Comparison of ENCODE assay signal across 24 cellular contexts in genomic region chr17:75507712-75508111, GRCh38. TPM values are rescaled to one million over a fixed set of nuclear protein-coding genes. Genes with fewer than 3 reads are reported as not detected.
DNase-seq lines count a peak whose midpoint lies in the region; ATAC-seq and TF ChIP-seq lines count a peak whose summit lies in the region.
"Had no signal": no experiment of that assay in that cellular context is flagged by ENCODE, and none has a peak within 500 bp of the region (broad histone marks: within the 10 kb centered on the region; RNA-seq: fewer than 3 reads in every experiment).

No MANE protein-coding gene starts in this region.

- ATAC-seq in heart right ventricle = no peak
- no peak for ATAC-seq in right cardiac atrium
- no peak for ATAC-seq in upper lobe of right lung
- ATAC-seq: activated CD8-positive, alpha-beta T cell treated with anti-CD3 and anti-CD28 coated beads, Interleukin-2, amount 10 ng/mL, durations not matched to agents 7 days and 5 days; activated T-cell treated with anti-CD3 and anti-CD28 coated beads, Interleukin-2, amount 50 U/mL, for 72 hours; foreskin keratinocyte; GM23338 had no signal

- no peaks in the 10 kb centered on the region for H3K9me3 ChIP-seq in heart right ventricle
- H3K9me3 ChIP-seq in right cardiac atrium (ENCODE audit: control insufficient read depth, low read length) = no peaks in the 10 kb centered on the region
- no peaks in the 10 kb centered on the region for H3K9me3 ChIP-seq in upper lobe of right lung
- H3K9me3 ChIP-seq: A549, SJCRH30 had no signal

- no peak overlapping the region for H3K4me3 ChIP-seq in heart right ventricle
- H3K4me3 ChIP-seq in right cardiac atrium (ENCODE audit: low read length) = no peak overlapping the region
- H3K4me3 ChIP-seq in rectal smooth muscle tissue (ENCODE audit: low read length) = no peak overlapping the region
- H3K4me3 ChIP-seq in upper lobe of right lung = no peak overlapping the region
- H3K4me3 ChIP-seq: A549, GM23338, neural progenitor cell, SJCRH30 had no signal

- H3K4me1 ChIP-seq in heart right ventricle (peaks cover 30 to 59% (median 43%) of the 10 kb centered on the region in 9 donors), right cardiac atrium (ENCODE audit: control insufficient read depth, insufficient read depth, low read length) (peaks cover 13% of the 10 kb centered on the region), rectal smooth muscle tissue (ENCODE audit: control insufficient read depth, insufficient read depth, low read length) (peaks cover 8% of the 10 kb centered on the region), upper lobe of right lung (peaks cover 24% of the 10 kb centered on the region)
- H3K4me1 ChIP-seq: neural progenitor cell had no signal

- 81 to 82% methylated on average over 12 of the region's 12 CpGs for WGBS in heart right ventricle, 2 donors
- 74% methylated on average over 12 of the region's 12 CpGs for WGBS in right cardiac atrium

- H3K27ac ChIP-seq in heart right ventricle (peak overlapping the region; percentile 14 to 98 (median 92)), right cardiac atrium (ENCODE audit: low read length) (no peak overlapping the region), rectal smooth muscle tissue (ENCODE audit: low read depth, low read length) (peak overlapping the region; percentile 7), upper lobe of right lung (peak overlapping the region; percentile 67)
- H3K27ac ChIP-seq: foreskin keratinocyte, neural progenitor cell, SJCRH30 had no signal

- H3K36me3 ChIP-seq in heart right ventricle = peaks cover 0 to 100% (median 15%) of the 10 kb centered on the region in 9 donors
- H3K36me3 ChIP-seq in rectal smooth muscle tissue (ENCODE audit: control insufficient read depth, insufficient read depth, low read length) = peaks cover 20% of the 10 kb centered on the region
- H3K36me3 ChIP-seq in upper lobe of right lung = peaks cover 22% of the 10 kb centered on the region
- H3K36me3 ChIP-seq: neural progenitor cell had no signal

- TF ChIP-seq CTCF in heart right ventricle (IDR thresholded peaks at IDR 0.05) (no peak), upper lobe of right lung (IDR thresholded peaks at IDR 0.05) (no peak), GM20000 (IDR thresholded peaks at IDR 0.05; ENCODE audit: extremely low read depth, missing control alignments) (no peak)

- H3K27me3 ChIP-seq in heart right ventricle (no peaks in the 10 kb centered on the region), right cardiac atrium (ENCODE audit: control insufficient read depth, insufficient read depth) (no peaks in the 10 kb centered on the region), rectal smooth muscle tissue (ENCODE audit: control insufficient read depth, insufficient read depth, low read length) (no peaks in the 10 kb centered on the region), upper lobe of right lung (no peaks in the 10 kb centered on the region)
- H3K27me3 ChIP-seq: foreskin keratinocyte, neural progenitor cell, SJCRH30 had no signal

- DNase-seq in heart right ventricle (no peak), right cardiac atrium (no peak), inferior parietal cortex (ENCODE audit: extremely low spot score) (peak; percentile 71), upper lobe of right lung (no peak), HuH-7 (ENCODE audit: low spot score) (no peak), cerebellar nuclear complex (lab: John Stamatoyannopoulos, UW) (no peak), GM20000 (ENCODE audit: low spot score) (no peak)
- DNase-seq: activated B cell treated with CpG ODN at 0.5 μM for 24 hours; activated CD8-positive, alpha-beta T cell treated with anti-CD3 and anti-CD28 coated beads, Interleukin-2, amount 10 ng/mL, durations not matched to agents 7 days and 5 days; activated naive CD8-positive, alpha-beta T cell treated with anti-CD3 and anti-CD28 coated beads, Interleukin-2, amount 10 ng/mL, durations not matched to agents 7 days and 5 days; activated T-cell treated with anti-CD3 and anti-CD28 coated beads, Interleukin-2, amount 50 U/mL, for 72 hours; CD4-positive, CD25-positive, alpha-beta regulatory T cell; central memory CD4-positive, alpha-beta T cell; DMS153; foreskin keratinocyte; KG1; NCI-H1048; NCI-H69; SJCRH30; T-helper 2 cell had no signal

- no peak overlapping the region for H3K9ac ChIP-seq in rectal smooth muscle tissue (ENCODE audit: low read length)

- intact Hi-C loops in heart right ventricle (cut with DNase I) (no loop called here), right cardiac atrium (cut with DNase I) (no loop called here), upper lobe of right lung (cut with DNase I) (no loop called here)

RNA-seq across cellular contexts. Expression of gene CASKIN2, which starts 7.6 kb away (rescaled TPM):
- total RNA-seq in heart right ventricle (10 to 100 TPM; 29.0 to 59.2 (median 37.2) TPM), right cardiac atrium (10 to 100 TPM; 38.0 to 50.4 (median 46.4) TPM), upper lobe of right lung (101 TPM)
- polyA plus RNA-seq in heart right ventricle (10 to 100 TPM; 17.6 to 31.2 TPM), right cardiac atrium (25.9 TPM)

RNA-seq across cellular contexts. Expression of gene TSEN54, which starts 8.6 kb away (rescaled TPM):
- 1 to 10 TPM; 4.2 to 9.9 (median 6.1) TPM for total RNA-seq in heart right ventricle
- 10 to 100 TPM; 13.6 to 18.1 TPM for polyA plus RNA-seq in heart right ventricle
- 1 to 10 TPM; 5.9 to 7.1 (median 6.8) TPM for total RNA-seq in right cardiac atrium
- 9.6 TPM for polyA plus RNA-seq in right cardiac atrium
- total RNA-seq in upper lobe of right lung = 21.6 TPM

RNA-seq across cellular contexts. Expression of gene LLGL2, which starts 17.8 kb away (rescaled TPM):
- total RNA-seq in heart right ventricle (1 to 10 TPM; 1.1 to 5.0 (median 2.6) TPM), right cardiac atrium (10 to 100 TPM in 1 of 4 donors, 1 to 10 TPM in 3; 5.7 to 10.4 (median 7.6) TPM), upper lobe of right lung (133 TPM)
- polyA plus RNA-seq in heart right ventricle (10 to 100 TPM in 1 of 2 donors, 1 to 10 TPM in 1; 5.6 to 14.8 TPM), right cardiac atrium (8.6 TPM)
- total RNA-seq: SJCRH30 had no signal

RNA-seq across cellular contexts. Expression of gene TMEM94, which starts 51.3 kb away (rescaled TPM):
- 10 to 100 TPM; 29.0 to 66.7 (median 41.3) TPM for total RNA-seq in heart right ventricle
- 10 to 100 TPM; 25.6 to 56.1 TPM for polyA plus RNA-seq in heart right ventricle
- total RNA-seq in right cardiac atrium = 10 to 100 TPM; 40.3 to 54.6 (median 50.3) TPM
- polyA plus RNA-seq in right cardiac atrium = 41.0 TPM
- total RNA-seq in upper lobe of right lung = 79.1 TPM

Comparison
In these comparisons a context has a peak if more than half of its experiments do, and no peak if none do; other contexts are left out.
1. RNA of gene LLGL2, which starts 17.8 kb away (total RNA-seq): 133 TPM in upper lobe of right lung (single experiment); 5.7 to 10.4 TPM in right cardiac atrium and 1.1 to 5.0 TPM in heart right ventricle; every median in the first group is over 10 times any median in the second.